ENCODE assay signal across 1 cellular context in the genomic region with DNA sequence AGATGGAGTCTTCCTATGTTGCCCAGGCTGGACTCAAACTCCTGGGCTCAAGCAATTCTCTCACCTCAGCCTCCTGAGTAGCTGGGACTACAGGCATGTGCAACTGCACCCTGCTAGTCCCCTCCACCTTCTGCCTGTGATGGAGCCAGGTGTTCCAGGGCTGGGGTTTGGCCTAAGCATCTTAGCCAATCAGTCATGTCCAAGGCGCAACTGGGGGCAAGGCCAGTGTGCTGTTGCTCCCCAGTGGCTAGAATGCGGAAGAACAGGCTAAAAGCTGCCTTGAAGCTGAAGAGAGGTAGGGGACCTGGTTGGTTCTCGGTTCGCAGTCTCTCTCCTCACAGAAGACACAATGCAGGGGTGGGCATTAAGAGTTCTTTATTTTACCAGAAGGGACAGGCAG.
TF ChIP-seq lines count a peak whose summit lies in the region.

No MANE protein-coding gene starts in this region.

TF ChIP-seq in GM23338, 12 proteins besides CTCF, POLR2A, EP300 and RAD21 (continued from another document):
- TF ChIP-seq ETS1 (IDR thresholded peaks at IDR 0.05) (no peak), EZH2 (IDR thresholded peaks at IDR 0.05; ENCODE audit: low read depth, unreplicated experiment) (no peak), POLR2AphosphoS5 (IDR thresholded peaks at IDR 0.05; ENCODE audit: low read depth) (no peak), NANOG (IDR thresholded peaks at IDR 0.05; ENCODE audit: borderline replicate concordance) (no peak)
